25 cellular contexts compared by ENCODE assay signal in the genomic region with DNA sequence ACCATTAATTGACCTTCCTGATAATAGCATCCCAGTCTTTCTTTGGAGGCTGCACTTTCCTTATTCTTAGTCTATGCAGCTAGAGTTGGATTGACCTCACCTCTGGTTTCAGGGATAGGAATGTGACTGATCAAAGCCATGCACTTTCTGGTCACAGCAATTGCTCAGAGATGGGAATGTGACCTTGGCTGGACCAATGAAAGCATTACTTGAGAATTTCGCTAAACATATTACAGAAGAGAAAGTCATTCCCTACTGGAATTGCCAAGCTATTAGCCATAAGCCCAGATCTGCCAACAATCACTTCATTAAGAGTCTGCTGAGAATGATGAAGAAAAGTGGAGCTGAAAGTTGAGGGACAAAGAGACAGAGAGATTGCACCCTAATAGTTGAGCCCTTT. TPM values are rescaled to one million over a fixed set of nuclear protein-coding genes. Genes with fewer than 3 reads are reported as not detected.
"Had no signal": no experiment of that assay in that cellular context is flagged by ENCODE, and none has a peak within 500 bp of the region (broad histone marks: within the 10 kb centered on the region; RNA-seq: fewer than 3 reads in every experiment).

No MANE protein-coding gene starts in this region.

- DNase-seq: Kasumi-1, MM.1S, NCI-H1092 treated with DMSO at 0.1 percent for 48 hours, NCI-H1436, NCI-H187, NCI-H2029, NCI-H2081 treated with DMSO at 0.1 percent for 48 hours, NCI-H2171, NCI-H226, NCI-H446, NCI-H510A, NCI-H524 treated with DMSO at 0.1 percent for 48 hours, NCI-H69, NCI-H774, Right ventricle myocardium superior, RPMI8226, SIG-M5 had no signal

- H3K4me3 ChIP-seq: K562, SJSA1, SK-N-MC had no signal

- H3K9ac ChIP-seq: KMS-11 had no signal

- H3K36me3 ChIP-seq: SJSA1 had no signal

- ATAC-seq: HepG2, K562 had no signal

- H3K4me2 ChIP-seq: KMS-11 had no signal

- H3K27ac ChIP-seq: KMS-11, SJSA1, SK-N-MC had no signal

- H3K27me3 ChIP-seq: SJSA1 had no signal

RNA-seq across cellular contexts. Expression of a gene that starts 32.7 kb away (rescaled TPM):
- total RNA-seq: HepG2, HT1080, K562, M059J, Right ventricle myocardium superior, SJSA1 had no signal
- polyA plus RNA-seq: HepG2, IgD-negative memory B cell, K562 had no signal
